ENCODE assay signal across 8 cellular contexts in the genomic region with DNA sequence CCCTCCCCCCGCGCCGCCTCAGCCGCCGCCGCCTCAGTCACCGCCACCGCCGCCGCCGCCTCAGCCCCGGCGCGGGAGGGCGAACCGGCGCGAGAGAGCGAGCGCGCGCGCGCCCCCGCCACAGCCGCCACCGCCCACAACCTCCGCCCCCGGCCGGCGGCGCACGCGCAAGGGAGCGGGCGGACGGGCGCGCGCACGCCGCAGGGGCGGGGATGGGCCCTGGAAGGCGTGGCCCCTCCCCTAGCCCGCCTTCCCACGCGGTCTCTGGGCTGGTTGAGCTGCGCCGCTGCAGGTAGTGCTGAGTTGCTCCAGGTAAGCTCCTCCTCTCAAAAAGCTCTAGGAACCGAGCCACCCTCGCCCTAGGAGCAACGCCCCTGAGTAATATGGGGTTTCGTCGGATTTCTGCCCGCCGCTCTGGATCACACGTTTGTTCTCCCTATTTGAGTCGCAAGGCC. TPM values are rescaled to one million over a fixed set of nuclear protein-coding genes. Genes with fewer than 3 reads are reported as not detected.
A peak's percentile ranks its signal among the peaks of the same experiment; 100 is the strongest.
DNase-seq lines count a peak whose midpoint lies in the region; ATAC-seq, FAIRE-seq and TF ChIP-seq lines count a peak whose summit lies in the region.

A gene (minus strand): TSS at position 96 of the 455 bp plus-strand sequence.

- no peaks in the 10 kb centered on the region for H3K4me1 ChIP-seq in prostate gland (replicated peaks)

- no peaks in the 10 kb centered on the region for H3K36me3 Mint-ChIP-seq in T-helper 1 cell treated with Interleukin-12 subunit alpha and Interleukin-12 subunit beta and Interleukin-4 antibody, amounts not matched to agents 30 μg/mL and 1 μg/mL, for 36 hours (ENCODE audit: low read depth)

- H3K27me3 ChIP-seq in prostate gland (replicated peaks; ENCODE audit: insufficient read depth), result no peaks in the 10 kb centered on the region

- H3K27ac Mint-ChIP-seq in T-helper 1 cell treated with Interleukin-12 subunit alpha and Interleukin-12 subunit beta and Interleukin-4 antibody, amounts not matched to agents 30 μg/mL and 1 μg/mL, for 36 hours, result peak within 1 kb of the TSS; percentile 84

- DNase-seq in GM12891 (ENCODE audit: insufficient read length, low spot score), result peak; percentile 86
- DNase-seq in NCI-H1417 treated with DMSO at 0.1 percent for 48 hours (lab: John Stamatoyannopoulos, UW), result peak; percentile 67
- peak; percentile 62 for DNase-seq in amniotic stem cell (lab: John Stamatoyannopoulos, UW)
- peak; percentile 93 for DNase-seq in left ventricle myocardium superior
- peak; percentile 92 for DNase-seq in prostate gland (ENCODE audit: low spot score)
- DNase-seq in ureter (ENCODE audit: low spot score), result peak; percentile 86

- intact Hi-C loops in left ventricle myocardium superior (cut with micrococcal nuclease) (no loop called here), prostate gland (cut with DNase I) (no loop called here)

- under 1% methylated on average over 21 of the region's 58 CpGs for WGBS in prostate gland

- peak within 1 kb of the TSS; percentile 91 to 93 for H3K4me3 ChIP-seq in prostate gland

- H3K4me3 Mint-ChIP-seq in T-helper 1 cell treated with Interleukin-12 subunit alpha and Interleukin-12 subunit beta and Interleukin-4 antibody, amounts not matched to agents 30 μg/mL and 1 μg/mL, for 36 hours, result peak within 1 kb of the TSS; percentile 90

- peak; percentile 88 for ATAC-seq in HG02759 (IDR thresholded peaks at IDR 0.05; ENCODE audit: unreplicated experiment)
- peak; percentile 95 for ATAC-seq in left ventricle myocardium superior

- H3K27ac ChIP-seq in prostate gland, result peak within 1 kb of the TSS; percentile 95 to 99

- H3K27me3 Mint-ChIP-seq in T-helper 1 cell treated with Interleukin-12 subunit alpha and Interleukin-12 subunit beta and Interleukin-4 antibody, amounts not matched to agents 30 μg/mL and 1 μg/mL, for 36 hours (ENCODE audit: low read depth), result no peaks in the 10 kb centered on the region

- H3K9me3 Mint-ChIP-seq in T-helper 1 cell treated with Interleukin-12 subunit alpha and Interleukin-12 subunit beta and Interleukin-4 antibody, amounts not matched to agents 30 μg/mL and 1 μg/mL, for 36 hours, result no peaks in the 10 kb centered on the region

- peak; percentile 100 for FAIRE-seq in GM12891 (lab: Jason Lieb, UNC)

- H3K9me3 ChIP-seq in prostate gland, result no peaks in the 10 kb centered on the region

- no peak for TF ChIP-seq POLR2A in GM12891 (IDR thresholded peaks at IDR 0.05; ENCODE audit: low read depth, low read length)
- TF ChIP-seq POLR2A in prostate gland (IDR thresholded peaks at IDR 0.05), result peak; percentile 90

- no peaks in the 10 kb centered on the region for H3K36me3 ChIP-seq in prostate gland

- H3K4me1 Mint-ChIP-seq in T-helper 1 cell treated with Interleukin-12 subunit alpha and Interleukin-12 subunit beta and Interleukin-4 antibody, amounts not matched to agents 30 μg/mL and 1 μg/mL, for 36 hours (ENCODE audit: low read depth), result peaks cover 26% of the 10 kb centered on the region

- TF ChIP-seq CTCF in prostate gland (IDR thresholded peaks at IDR 0.05), result peak in 1 of 4 experiments; percentile 3

TF ChIP-seq in GM12891, 5 proteins besides CTCF, POLR2A, EP300 and RAD21:
- TF ChIP-seq SPI1 (IDR thresholded peaks at IDR 0.05; ENCODE audit: low read depth, low read length) (no peak), TAF1 (IDR thresholded peaks at IDR 0.05; ENCODE audit: low read depth, low read length) (no peak), PAX5 (IDR thresholded peaks at IDR 0.05; ENCODE audit: insufficient read depth, low read length, severe bottlenecking) (no peak), POU2F2 (IDR thresholded peaks at IDR 0.05; ENCODE audit: low read depth, low read length) (no peak), POLR2AphosphoS5 (IDR thresholded peaks at IDR 0.05; ENCODE audit: low read depth, low read length) (no peak)

RNA-seq across cellular contexts. Expression of the gene that starts here (rescaled TPM):
- 7.7 TPM for polyA plus RNA-seq in GM12891 (2012; ENCODE audit: low read depth, missing spikeins)
- total RNA-seq in left ventricle myocardium superior (28.4 TPM), prostate gland (10 to 100 TPM; 27.6 to 43.9 TPM), ureter (68.0 TPM)

Comparison
In these comparisons a context has a peak if more than half of its experiments do, and no peak if none do; other contexts are left out.
1. Peak in every context shown above with its lines: DNase-seq, ATAC-seq, H3K4me3 ChIP-seq and H3K27ac ChIP-seq.